12 cellular contexts compared by ENCODE assay signal in genomic region chr5:68277427-68277826, GRCh38.
DNase-seq lines count a peak whose midpoint lies in the region; ATAC-seq and TF ChIP-seq lines count a peak whose summit lies in the region.
"Had no signal": no experiment of that assay in that cellular context is flagged by ENCODE, and none has a peak within 500 bp of the region (broad histone marks: within the 10 kb centered on the region; RNA-seq: fewer than 3 reads in every experiment).

No MANE protein-coding gene starts in this region.

- intact Hi-C loops in CD4-positive, alpha-beta memory T cell (cut with micrococcal nuclease), result no loop called here
- intact Hi-C loops in ovary (cut with DNase I), result loop anchor here in 2 of 4 donors (10.0 kb wide), 2 partner anchors 187 to 1033 kb away; no protein-coding TSS in a partner anchor

- ATAC-seq in memory B cell (ENCODE audit: low read depth), result no peak
- no peak for ATAC-seq in GM21447 (IDR thresholded peaks at IDR 0.05; ENCODE audit: unreplicated experiment)
- ATAC-seq: activated T-cell treated with anti-CD3 and anti-CD28 coated beads, Interleukin-2, amount 50 U/mL, for 4 hours had no signal

- H3K4me3 Mint-ChIP-seq in CD4-positive, alpha-beta memory T cell, result peak overlapping the region in 2 of 8 donors; percentile 7 to 30
- H3K4me3 Mint-ChIP-seq in memory B cell, result no peak overlapping the region
- H3K4me3 Mint-ChIP-seq: activated T-cell treated with anti-CD3 and anti-CD28 coated beads, Interleukin-2, amount 50 U/mL, for 4 hours had no signal

- TF ChIP-seq CTCF in ovary (IDR thresholded peaks at IDR 0.05), result no peak

- peaks cover 81% of the 10 kb centered on the region for H3K4me1 ChIP-seq in CD4-positive, alpha-beta memory T cell (ENCODE audit: insufficient read depth, low read length)
- no peaks in the 10 kb centered on the region for H3K4me1 ChIP-seq in ovary (ENCODE audit: insufficient read depth)

- H3K36me3 ChIP-seq in CD4-positive, alpha-beta memory T cell (ENCODE audit: insufficient read depth, low read length), result peaks cover 44% of the 10 kb centered on the region
- H3K36me3 ChIP-seq in ovary, result no peaks in the 10 kb centered on the region

- H3K9me3 ChIP-seq in CD4-positive, alpha-beta memory T cell (ENCODE audit: control insufficient read depth in 1 of 2, low read length in 2 of 2), result no peaks in the 10 kb centered on the region
- no peaks in the 10 kb centered on the region for H3K9me3 ChIP-seq in ovary

- peaks cover 62 to 91% (median 74%) of the 10 kb centered on the region in 4 donors for H3K4me1 Mint-ChIP-seq in CD4-positive, alpha-beta memory T cell
- H3K4me1 Mint-ChIP-seq in memory B cell, result peaks cover 5% of the 10 kb centered on the region

- no peak overlapping the region for H3K4me3 ChIP-seq in CD4-positive, alpha-beta memory T cell (ENCODE audit: low read length in 2 of 2)
- no peak overlapping the region for H3K4me3 ChIP-seq in ovary

- H3K27ac Mint-ChIP-seq in CD4-positive, alpha-beta memory T cell, result peak overlapping the region in 6 of 7 donors; percentile 85 to 99 (median 96)
- peak overlapping the region; percentile 11 for H3K27ac Mint-ChIP-seq in memory B cell

- peaks cover 73 to 80% of the 10 kb centered on the region in 2 donors for H3K36me3 Mint-ChIP-seq in CD4-positive, alpha-beta memory T cell
- peaks cover 41% of the 10 kb centered on the region for H3K36me3 Mint-ChIP-seq in memory B cell

- no peaks in the 10 kb centered on the region for H3K27me3 ChIP-seq in CD4-positive, alpha-beta memory T cell (ENCODE audit: insufficient read depth, low read length)
- H3K27me3 ChIP-seq in ovary, result no peaks in the 10 kb centered on the region

- TF ChIP-seq EP300 in ovary (IDR thresholded peaks at IDR 0.05), result no peak

- POLR2A ChIA-PET in CD4-positive, alpha-beta memory T cell (lab: Charles Lee; ENCODE audit: partially characterized antibody), result no interaction called here

- CTCF ChIA-PET in CD4-positive, alpha-beta memory T cell (lab: Charles Lee; ENCODE audit: partially characterized antibody), result no interaction called here

- H3K9me3 Mint-ChIP-seq in CD4-positive, alpha-beta memory T cell, result peaks cover 0 to 2% (median 0%) of the 10 kb centered on the region in 8 donors
- H3K9me3 Mint-ChIP-seq in memory B cell, result no peaks in the 10 kb centered on the region
- H3K9me3 Mint-ChIP-seq: activated T-cell treated with anti-CD3 and anti-CD28 coated beads, Interleukin-2, amount 50 U/mL, for 4 hours had no signal

- DNase-seq in CD4-positive, alpha-beta memory T cell, result no peak
- peak; percentile 89 for DNase-seq in HPDE6-E6E7 (ENCODE audit: extremely low spot score)
- DNase-seq in amniotic epithelial cell (ENCODE audit: low read depth), result peak; percentile 97
- no peak for DNase-seq in memory B cell (ENCODE audit: low spot score in 2 of 2)
- DNase-seq in midbrain (lab: John Stamatoyannopoulos, UW), result no peak
- DNase-seq in activated gamma-delta T cell (lab: John Stamatoyannopoulos, UW), result no peak
- DNase-seq in ovary, result no peak
- DNase-seq: activated T-cell treated with anti-CD3 and anti-CD28 coated beads, Interleukin-2, amount 50 U/mL, for 4 hours; C1 segment of cervical spinal cord; stimulated activated CD4-positive, alpha-beta T cell treated with anti-CD3 and anti-CD28 coated beads, Interleukin-2, amount 100 ng/mL, for 24 hours; stimulated activated naive CD4-positive, alpha-beta T cell treated with Interleukin-2 at 50 U/mL for 16 hours had no signal

- no peak for TF ChIP-seq POLR2A in ovary (IDR thresholded peaks at IDR 0.05)

- H3K27ac ChIP-seq in CD4-positive, alpha-beta memory T cell (ENCODE audit: low read depth, low read length), result peak overlapping the region; percentile 14
- H3K27ac ChIP-seq in ovary, result no peak overlapping the region

- no peaks in the 10 kb centered on the region for H3K27me3 Mint-ChIP-seq in CD4-positive, alpha-beta memory T cell
- H3K27me3 Mint-ChIP-seq in memory B cell, result no peaks in the 10 kb centered on the region

- WGBS in ovary, 3 donors, result 82 to 89% (median 84%) methylated on average over 5 of the region's 5 CpGs

Comparison
In these comparisons a context has a peak if more than half of its experiments do, and no peak if none do; other contexts are left out.
1. DNase-seq: peak in HPDE6-E6E7 (single experiment) and amniotic epithelial cell (single experiment); none in CD4-positive, alpha-beta memory T cell (0 of 5), memory B cell (0 of 2), midbrain (single experiment), activated gamma-delta T cell (single experiment) and ovary (0 of 5).